In genomic region chr15:67521770-67522568, GRCh38 we compare ENCODE assay signal across 8 cellular contexts. TPM values are rescaled to one million over a fixed set of nuclear protein-coding genes. Genes with fewer than 3 reads are reported as not detected.
DNase-seq lines count a peak whose midpoint lies in the region; ATAC-seq and TF ChIP-seq lines count a peak whose summit lies in the region.

No MANE protein-coding gene starts in this region.

- peaks cover 16% of the 10 kb centered on the region; the same call in 1 of the 2 replicates for H4K20me1 ChIP-seq in OCI-LY7 (ENCODE audit: insufficient read depth, low read length)

- CTCF ChIA-PET in AG04450 (lab: Charles Lee), result interaction anchor here (0.8 to 1.3 kb wide), 3 partner anchors 21 to 314 kb away, joined by 3 to 5 read pairs (median 4); no protein-coding TSS in a partner anchor
- CTCF ChIA-PET in OCI-LY7 (lab: Charles Lee; ENCODE audit: unreplicated experiment), result no interaction called here

- peak overlapping the region; percentile 74; the same call in 1 of the 2 replicates for H2AFZ ChIP-seq in OCI-LY7 (ENCODE audit: low read length)

- H3K36me3 Mint-ChIP-seq in memory B cell, result no peaks in the 10 kb centered on the region

- H3K9me2 ChIP-seq in OCI-LY7 (ENCODE audit: insufficient read depth, low read length), result no peaks in the 10 kb centered on the region

- H3K27ac ChIP-seq in AG04450 (ENCODE audit: low read depth, low read length), result peak overlapping the region; percentile 90
- H3K27ac ChIP-seq in OCI-LY7 (ENCODE audit: low read depth, low read length, poor library complexity, severe bottlenecking), result peak overlapping the region; percentile 65
- H3K27ac ChIP-seq in upper lobe of right lung, result peak overlapping the region; percentile 96

- H3K79me2 ChIP-seq in OCI-LY7 (ENCODE audit: insufficient read depth, low read depth, low read length), result peaks cover 39% of the 10 kb centered on the region

- H3K27me3 Mint-ChIP-seq in memory B cell, result no peaks in the 10 kb centered on the region

- H3K4me3 Mint-ChIP-seq in memory B cell, result peak overlapping the region; percentile 93

- no peaks in the 10 kb centered on the region for H3K9me3 Mint-ChIP-seq in memory B cell

- TSS peak; percentile 76 for BruUV-seq in OCI-LY7 (replicated peaks; lab: Mats Ljungman, UMichigan)

- TF ChIP-seq CTCF in AG04450 (IDR thresholded peaks at IDR 0.05; ENCODE audit: low read depth, low read length) (no peak), OCI-LY7 (conservative IDR thresholded peaks at IDR 0.05; ENCODE audit: low read length) (peak; percentile 47; the same call in 1 of the 2 replicates), upper lobe of right lung (IDR thresholded peaks at IDR 0.05) (no peak)

- H3K4me2 ChIP-seq in OCI-LY7 (ENCODE audit: low read length), result peak overlapping the region; percentile 75

- H3K4me1 ChIP-seq in OCI-LY7 (ENCODE audit: insufficient read depth, low read length, poor library complexity, severe bottlenecking) (peaks cover 25% of the 10 kb centered on the region), upper lobe of right lung (peaks cover 22% of the 10 kb centered on the region)

- H3K9me3 ChIP-seq in AG04450 (ENCODE audit: control insufficient read depth, insufficient read depth, low read length), result no peaks in the 10 kb centered on the region; the same call in 1 of the 2 replicates
- no peaks in the 10 kb centered on the region for H3K9me3 ChIP-seq in OCI-LY7 (ENCODE audit: low read length)
- no peaks in the 10 kb centered on the region for H3K9me3 ChIP-seq in upper lobe of right lung

- POLR2A ChIA-PET in AG04450 (lab: Yijun Ruan, JAX), result interaction anchor here (0.5 to 1.5 kb wide), 4 partner anchors 11 to 264 kb away, joined by 3 to 4 read pairs (median 3); partner anchors contain the start of gene MAP2K5
- POLR2A ChIA-PET in OCI-LY7 (lab: Charles Lee), result interaction anchor here (0.6 to 1.3 kb wide), 4 partner anchors 13 to 331 kb away, joined by 3 to 5 read pairs (median 4); partner anchors contain the start of gene MAP2K5

- H3K4me3 ChIP-seq in AG04450 (ENCODE audit: low read depth, low read length) (peak overlapping the region; percentile 82), OCI-LY7 (ENCODE audit: low read depth, low read length, poor library complexity, severe bottlenecking) (peak overlapping the region; percentile 83), upper lobe of right lung (peak overlapping the region; percentile 87)

- intact Hi-C loops in OCI-LY7 (cut with micrococcal nuclease; ENCODE audit: unreplicated experiment) (loop anchor here (1.0 to 10.0 kb wide), 4 partner anchors 17 to 1017 kb away; partner anchors contain the start of genes RPL4 and ZWILCH), upper lobe of right lung (cut with DNase I) (loop anchor here (10.0 kb wide), 1 partner anchor 313 kb away; no protein-coding TSS in a partner anchor)

- H3K27ac Mint-ChIP-seq in memory B cell, result peak overlapping the region; percentile 91

- H3K36me3 ChIP-seq in OCI-LY7 (ENCODE audit: insufficient read depth, low read length) (peaks cover 14% of the 10 kb centered on the region), upper lobe of right lung (peaks cover 10% of the 10 kb centered on the region)

- no peaks in the 10 kb centered on the region for H3K27me3 ChIP-seq in AG04450 (ENCODE audit: control insufficient read depth, insufficient read depth, low read length)
- no peaks in the 10 kb centered on the region for H3K27me3 ChIP-seq in upper lobe of right lung

- ATAC-seq in GM21786 (IDR thresholded peaks at IDR 0.05; ENCODE audit: unreplicated experiment), result peak; percentile 21
- ATAC-seq in memory B cell (ENCODE audit: low read depth), result no peak
- ATAC-seq in upper lobe of right lung, result no peak
- ATAC-seq in GM21717 (IDR thresholded peaks at IDR 0.05; ENCODE audit: unreplicated experiment), result no peak
- no peak for ATAC-seq in HG03135 (IDR thresholded peaks at IDR 0.05; ENCODE audit: unreplicated experiment)

- DNase-seq in AG04450 (ENCODE audit: low read depth, low spot score) (no peak), OCI-LY7 (ENCODE audit: low spot score) (no peak), dermis blood vessel endothelial cell (peak; percentile 40), memory B cell (ENCODE audit: low spot score in 2 of 2) (no peak), upper lobe of right lung (no peak)

- peaks cover 6% of the 10 kb centered on the region for H3K4me1 Mint-ChIP-seq in memory B cell

RNA-seq across cellular contexts. Expression of gene C15orf61, which starts 1.0 kb away (rescaled TPM):
- 2.3 and 3.2 TPM in 2 replicates for polyA plus RNA-seq in AG04450 (2011; rRNA removed)
- polyA minus RNA-seq in AG04450 (2011; rRNA and poly(A)+ RNA removed), result 1.6 and 2.9 TPM in 2 replicates
- 13.3 and 18.3 TPM in 2 replicates for total RNA-seq in OCI-LY7 (2014; rRNA removed; shearing (Covaris generic))
- 9.3 and 12.2 TPM in 2 replicates for total RNA-seq in OCI-LY7 (2022)
- total RNA-seq in dermis blood vessel endothelial cell, result 1.5 and 1.6 TPM in 2 replicates
- total RNA-seq in upper lobe of right lung, result 7.4 TPM

RNA-seq across cellular contexts. Expression of gene MAP2K5, which starts 20.5 kb away (rescaled TPM):
- polyA plus RNA-seq in AG04450 (2011; rRNA removed), result 5.4 and 5.6 TPM in 2 replicates
- polyA minus RNA-seq in AG04450 (2011; rRNA and poly(A)+ RNA removed), result 7.6 and 10.1 TPM in 2 replicates
- 9.0 and 10.2 TPM in 2 replicates for total RNA-seq in OCI-LY7 (2014; rRNA removed; shearing (Covaris generic))
- total RNA-seq in OCI-LY7 (2022) (35.0 and 44.6 TPM in 2 replicates), dermis blood vessel endothelial cell (6.8 and 7.5 TPM in 2 replicates), upper lobe of right lung (18.3 TPM)
